In the genomic region with DNA sequence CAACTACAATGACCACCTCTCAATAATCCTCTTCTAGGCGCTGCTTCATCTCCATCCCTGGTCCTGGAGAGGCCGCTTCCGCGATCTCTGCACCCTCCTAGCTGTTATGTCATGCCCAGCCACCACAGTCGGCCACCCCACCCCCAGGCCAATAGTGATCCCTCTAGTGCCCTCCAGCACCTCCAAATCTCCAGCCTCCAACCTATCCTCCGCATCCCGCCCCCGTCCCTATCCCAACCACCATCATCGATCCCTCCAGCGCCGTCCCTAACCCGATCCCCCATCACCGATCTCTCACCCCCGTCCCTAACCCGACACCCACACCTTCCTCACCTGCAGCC, we compare ENCODE assay signal across 1 cellular context.
TF ChIP-seq lines count a peak whose summit lies in the region.

No MANE protein-coding gene starts in this region.

TF ChIP-seq in SK-N-SH, 30 proteins besides CTCF, POLR2A, EP300 and RAD21 (continued from another document):
- TF ChIP-seq, protein P1, sequence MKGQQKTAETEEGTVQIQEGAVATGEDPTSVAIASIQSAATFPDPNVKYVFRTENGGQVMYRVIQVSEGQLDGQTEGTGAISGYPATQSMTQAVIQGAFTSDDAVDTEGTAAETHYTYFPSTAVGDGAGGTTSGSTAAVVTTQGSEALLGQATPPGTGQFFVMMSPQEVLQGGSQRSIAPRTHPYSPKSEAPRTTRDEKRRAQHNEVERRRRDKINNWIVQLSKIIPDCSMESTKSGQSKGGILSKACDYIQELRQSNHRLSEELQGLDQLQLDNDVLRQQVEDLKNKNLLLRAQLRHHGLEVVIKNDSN (IDR thresholded peaks at IDR 0.05; ENCODE audit: borderline replicate concordance, low read depth): no peak
- TF ChIP-seq YY1 (IDR thresholded peaks at IDR 0.05; ENCODE audit: low read depth) (no peak), SMC3 (IDR thresholded peaks at IDR 0.05; ENCODE audit: low read depth, low read length) (no peak), GATA2 (CRISPR knock-in tag; IDR thresholded peaks at IDR 0.05) (no peak), ELF1 (IDR thresholded peaks at IDR 0.05) (no peak), TAF1 (IDR thresholded peaks at IDR 0.05; ENCODE audit: borderline replicate concordance, low read depth, low read length) (no peak), FOXJ3 (CRISPR knock-in tag; IDR thresholded peaks at IDR 0.05) (no peak)
- TF ChIP-seq, protein P2, sequence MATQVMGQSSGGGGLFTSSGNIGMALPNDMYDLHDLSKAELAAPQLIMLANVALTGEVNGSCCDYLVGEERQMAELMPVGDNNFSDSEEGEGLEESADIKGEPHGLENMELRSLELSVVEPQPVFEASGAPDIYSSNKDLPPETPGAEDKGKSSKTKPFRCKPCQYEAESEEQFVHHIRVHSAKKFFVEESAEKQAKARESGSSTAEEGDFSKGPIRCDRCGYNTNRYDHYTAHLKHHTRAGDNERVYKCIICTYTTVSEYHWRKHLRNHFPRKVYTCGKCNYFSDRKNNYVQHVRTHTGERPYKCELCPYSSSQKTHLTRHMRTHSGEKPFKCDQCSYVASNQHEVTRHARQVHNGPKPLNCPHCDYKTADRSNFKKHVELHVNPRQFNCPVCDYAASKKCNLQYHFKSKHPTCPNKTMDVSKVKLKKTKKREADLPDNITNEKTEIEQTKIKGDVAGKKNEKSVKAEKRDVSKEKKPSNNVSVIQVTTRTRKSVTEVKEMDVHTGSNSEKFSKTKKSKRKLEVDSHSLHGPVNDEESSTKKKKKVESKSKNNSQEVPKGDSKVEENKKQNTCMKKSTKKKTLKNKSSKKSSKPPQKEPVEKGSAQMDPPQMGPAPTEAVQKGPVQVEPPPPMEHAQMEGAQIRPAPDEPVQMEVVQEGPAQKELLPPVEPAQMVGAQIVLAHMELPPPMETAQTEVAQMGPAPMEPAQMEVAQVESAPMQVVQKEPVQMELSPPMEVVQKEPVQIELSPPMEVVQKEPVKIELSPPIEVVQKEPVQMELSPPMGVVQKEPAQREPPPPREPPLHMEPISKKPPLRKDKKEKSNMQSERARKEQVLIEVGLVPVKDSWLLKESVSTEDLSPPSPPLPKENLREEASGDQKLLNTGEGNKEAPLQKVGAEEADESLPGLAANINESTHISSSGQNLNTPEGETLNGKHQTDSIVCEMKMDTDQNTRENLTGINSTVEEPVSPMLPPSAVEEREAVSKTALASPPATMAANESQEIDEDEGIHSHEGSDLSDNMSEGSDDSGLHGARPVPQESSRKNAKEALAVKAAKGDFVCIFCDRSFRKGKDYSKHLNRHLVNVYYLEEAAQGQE (IDR thresholded peaks at IDR 0.05; ENCODE audit: low read depth, low read length): no peak
- TF ChIP-seq, protein P3, sequence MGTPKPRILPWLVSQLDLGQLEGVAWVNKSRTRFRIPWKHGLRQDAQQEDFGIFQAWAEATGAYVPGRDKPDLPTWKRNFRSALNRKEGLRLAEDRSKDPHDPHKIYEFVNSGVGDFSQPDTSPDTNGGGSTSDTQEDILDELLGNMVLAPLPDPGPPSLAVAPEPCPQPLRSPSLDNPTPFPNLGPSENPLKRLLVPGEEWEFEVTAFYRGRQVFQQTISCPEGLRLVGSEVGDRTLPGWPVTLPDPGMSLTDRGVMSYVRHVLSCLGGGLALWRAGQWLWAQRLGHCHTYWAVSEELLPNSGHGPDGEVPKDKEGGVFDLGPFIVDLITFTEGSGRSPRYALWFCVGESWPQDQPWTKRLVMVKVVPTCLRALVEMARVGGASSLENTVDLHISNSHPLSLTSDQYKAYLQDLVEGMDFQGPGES (IDR thresholded peaks at IDR 0.05; ENCODE audit: low read depth, low read length): no peak
